Comparison of ENCODE assay signal across 8 cellular contexts in genomic region chr17:50056961-50057330, GRCh38. TPM values are rescaled to one million over a fixed set of nuclear protein-coding genes. Genes with fewer than 3 reads are reported as not detected.
DNase-seq lines count a peak whose midpoint lies in the region; ATAC-seq and TF ChIP-seq lines count a peak whose summit lies in the region.

No MANE protein-coding gene starts in this region.

- H3K4me1 ChIP-seq in RWPE2 (ENCODE audit: insufficient read depth, poor library complexity, severe bottlenecking) = peaks cover 52% of the 10 kb centered on the region
- H3K4me1 ChIP-seq in fibroblast of lung (ENCODE audit: control insufficient read depth, extremely low read depth, insufficient read depth, low read length) = peaks cover 48% of the 10 kb centered on the region
- peaks cover 51 to 55% of the 10 kb centered on the region in 2 experiments for H3K4me1 ChIP-seq in trophoblast cell (ENCODE audit: control insufficient read depth in 1 of 2, insufficient read depth in 2 of 2, low read length in 2 of 2)

- peaks cover 55% of the 10 kb centered on the region for H3K36me3 ChIP-seq in RWPE2 (ENCODE audit: low read depth)
- H3K36me3 ChIP-seq in fibroblast of lung (ENCODE audit: control insufficient read depth, insufficient read depth, low read length) = peaks cover 2% of the 10 kb centered on the region
- peaks cover 2% of the 10 kb centered on the region in 2 experiments for H3K36me3 ChIP-seq in trophoblast cell (ENCODE audit: control insufficient read depth in 1 of 2, insufficient read depth in 2 of 2, low read length in 2 of 2)

- H3K4ac ChIP-seq in trophoblast cell (ENCODE audit: low read depth, low read length) = peak overlapping the region; percentile 38

- TF ChIP-seq CTCF in RWPE2 (IDR thresholded peaks at IDR 0.05; ENCODE audit: poor library complexity, severe bottlenecking) (no peak), fibroblast of lung (conservative IDR thresholded peaks at IDR 0.05 in 1 of 2, IDR thresholded peaks at IDR 0.05 in 1 of 2; ENCODE audit: low read depth in 1 of 2, low read length in 2 of 2) (no peak)

- H4K12ac ChIP-seq in trophoblast cell (ENCODE audit: low read depth, low read length) = peak overlapping the region; percentile 5

- H2AFZ ChIP-seq in fibroblast of lung (ENCODE audit: low read length) = no peak overlapping the region
- peak overlapping the region; percentile 28 for H2AFZ ChIP-seq in trophoblast cell (ENCODE audit: insufficient read depth, low read length, poor library complexity)

- no peak for ATAC-seq in RWPE2 (ENCODE audit: low read depth)
- no peak for ATAC-seq in GM21737 (IDR thresholded peaks at IDR 0.05; ENCODE audit: unreplicated experiment)

- H4K20me1 ChIP-seq in fibroblast of lung (ENCODE audit: control insufficient read depth, extremely low read depth, insufficient read depth, low read length) = no peaks in the 10 kb centered on the region

- peak overlapping the region; percentile 80 for H3K4me3 ChIP-seq in RWPE2 (ENCODE audit: severe bottlenecking)
- peak overlapping the region; percentile 59 to 86 (median 80) for H3K4me3 ChIP-seq in fibroblast of lung (replicated peaks in 1 of 4; ENCODE audit: control extremely low read depth in 1 of 4, insufficient read depth in 1 of 4, low read depth in 3 of 4, low read length in 4 of 4)
- H3K4me3 ChIP-seq in trophoblast cell (ENCODE audit: low read depth, low read length) = peak overlapping the region; percentile 80

- H3K79me2 ChIP-seq in fibroblast of lung (ENCODE audit: control insufficient read depth, insufficient read depth, low read length) (peaks cover 65% of the 10 kb centered on the region), trophoblast cell (ENCODE audit: control insufficient read depth, insufficient read depth, low read length, poor library complexity) (peaks cover 18% of the 10 kb centered on the region)

- no peak overlapping the region for H2BK5ac ChIP-seq in trophoblast cell (ENCODE audit: low read depth, low read length, poor library complexity)

- H3K27ac ChIP-seq in RWPE2 (ENCODE audit: poor library complexity, severe bottlenecking) (peak overlapping the region; percentile 100), fibroblast of lung (ENCODE audit: insufficient read depth, low read length) (peak overlapping the region; percentile 36), trophoblast cell (ENCODE audit: low read depth, low read length) (no peak overlapping the region)

- H3K27me3 ChIP-seq in RWPE2 (ENCODE audit: insufficient read depth, poor library complexity, severe bottlenecking) (no peaks in the 10 kb centered on the region), fibroblast of lung (ENCODE audit: control insufficient read depth, insufficient read depth, low read length) (no peaks in the 10 kb centered on the region), trophoblast cell (ENCODE audit: insufficient read depth, low read length) (no peaks in the 10 kb centered on the region)

- no peak overlapping the region for H2BK120ac ChIP-seq in trophoblast cell (ENCODE audit: insufficient read depth, low read length, poor library complexity)

- H3K79me1 ChIP-seq in trophoblast cell (ENCODE audit: low read length) = peaks cover 31% of the 10 kb centered on the region

- peak overlapping the region; percentile 21 for H3K14ac ChIP-seq in trophoblast cell (ENCODE audit: low read length)

- H3K9me3 ChIP-seq in RWPE2 (ENCODE audit: severe bottlenecking) (no peaks in the 10 kb centered on the region), fibroblast of lung (ENCODE audit: control insufficient read depth, insufficient read depth, low read depth, low read length) (no peaks in the 10 kb centered on the region), trophoblast cell (ENCODE audit: insufficient read depth, low read depth, low read length) (no peaks in the 10 kb centered on the region)

- WGBS in trophoblast cell (ENCODE audit: extremely low coverage, insufficient coverage, insufficient read length) = no CpG with 5 or more reads among the region's 15 CpGs

- no peak overlapping the region for H3K23ac ChIP-seq in trophoblast cell (ENCODE audit: low read length)

- peak overlapping the region; percentile 3 for H2BK12ac ChIP-seq in trophoblast cell (ENCODE audit: low read length)

- H3K4me2 ChIP-seq in fibroblast of lung (ENCODE audit: extremely low read depth, insufficient read depth, low read length) (peak overlapping the region; percentile 89), trophoblast cell (ENCODE audit: low read length) (peak overlapping the region; percentile 77)

- peak overlapping the region; percentile 17 for H2AK5ac ChIP-seq in trophoblast cell (ENCODE audit: low read length)

- peak overlapping the region; percentile 5 for H4K8ac ChIP-seq in trophoblast cell (ENCODE audit: low read depth, low read length)

- H3K9ac ChIP-seq in fibroblast of lung (ENCODE audit: insufficient read depth, low read length) (peak overlapping the region; percentile 65), trophoblast cell (ENCODE audit: low read length) (peak overlapping the region; percentile 1)

- peak overlapping the region; percentile 9 for H4K91ac ChIP-seq in trophoblast cell (ENCODE audit: low read depth, low read length)

- DNase-seq in GM03348 (ENCODE audit: low spot score) = peak; percentile 68
- no peak for DNase-seq in RWPE2 (ENCODE audit: low spot score)
- peak; percentile 63 to 68 for DNase-seq in fibroblast of lung (ENCODE audit: low read depth in 2 of 2)
- peak; percentile 30 to 49 for DNase-seq in trophoblast cell
- no peak for DNase-seq in SK-N-DZ (ENCODE audit: low spot score)
- DNase-seq in AML-193 (lab: John Stamatoyannopoulos, UW) = no peak
- DNase-seq in NCI-H1694 treated with DMSO at 0.1 percent for 48 hours (lab: John Stamatoyannopoulos, UW) = no peak

- H3K18ac ChIP-seq in trophoblast cell (ENCODE audit: low read length) = peak overlapping the region; percentile 16

RNA-seq across cellular contexts. Expression of gene ITGA3, which starts 1.0 kb away (rescaled TPM):
- total RNA-seq in fibroblast of lung = 89.1 and 269 TPM in 2 replicates
- 67.3 and 76.6 TPM in 2 replicates for polyA plus RNA-seq in fibroblast of lung
- polyA plus RNA-seq in fibroblast of lung (2012) = 120 and 129 TPM in 2 replicates
- polyA minus RNA-seq in fibroblast of lung (ENCODE audit: low replicate concordance) = 307 and 449 TPM in 2 replicates
- 63.3 and 65.7 TPM in 2 replicates for polyA plus RNA-seq in trophoblast cell (2013)
- polyA plus RNA-seq in SK-N-DZ (2014; cell fraction: cytosol; rRNA removed) = 0.78 and 1.8 TPM in 2 replicates
- polyA plus RNA-seq in SK-N-DZ (2014; cell fraction: nucleus; rRNA removed) = 1.8 and 3.1 TPM in 2 replicates

RNA-seq across cellular contexts. Expression of gene PDK2, which starts 38.2 kb away (rescaled TPM):
- 19.2 and 19.3 TPM in 2 replicates for total RNA-seq in fibroblast of lung
- polyA plus RNA-seq in fibroblast of lung = 41.0 and 44.6 TPM in 2 replicates
- polyA plus RNA-seq in fibroblast of lung (2012) = 27.6 and 28.3 TPM in 2 replicates
- polyA minus RNA-seq in fibroblast of lung (ENCODE audit: low replicate concordance) = 178 and 230 TPM in 2 replicates
- polyA plus RNA-seq in trophoblast cell (2013) = 16.1 and 16.2 TPM in 2 replicates
- polyA plus RNA-seq in SK-N-DZ (2014; cell fraction: cytosol; rRNA removed) = 24.2 and 27.4 TPM in 2 replicates
- polyA plus RNA-seq in SK-N-DZ (2014; cell fraction: nucleus; rRNA removed) = 17.1 and 34.6 TPM in 2 replicates

Comparison
In these comparisons a context has a peak if more than half of its experiments do, and no peak if none do; other contexts are left out.
1. DNase-seq: peak in GM03348 (single experiment), fibroblast of lung (2 of 2) and trophoblast cell (2 of 2); none in RWPE2 (single experiment), SK-N-DZ (single experiment), AML-193 (0 of 2) and NCI-H1694 treated with DMSO at 0.1 percent for 48 hours (single experiment).
2. Peak in every context shown above with its lines, with median percentiles within 50 percentile points of each other: H3K4me3 ChIP-seq.